1 cellular context compared by ENCODE assay signal in the genomic region with DNA sequence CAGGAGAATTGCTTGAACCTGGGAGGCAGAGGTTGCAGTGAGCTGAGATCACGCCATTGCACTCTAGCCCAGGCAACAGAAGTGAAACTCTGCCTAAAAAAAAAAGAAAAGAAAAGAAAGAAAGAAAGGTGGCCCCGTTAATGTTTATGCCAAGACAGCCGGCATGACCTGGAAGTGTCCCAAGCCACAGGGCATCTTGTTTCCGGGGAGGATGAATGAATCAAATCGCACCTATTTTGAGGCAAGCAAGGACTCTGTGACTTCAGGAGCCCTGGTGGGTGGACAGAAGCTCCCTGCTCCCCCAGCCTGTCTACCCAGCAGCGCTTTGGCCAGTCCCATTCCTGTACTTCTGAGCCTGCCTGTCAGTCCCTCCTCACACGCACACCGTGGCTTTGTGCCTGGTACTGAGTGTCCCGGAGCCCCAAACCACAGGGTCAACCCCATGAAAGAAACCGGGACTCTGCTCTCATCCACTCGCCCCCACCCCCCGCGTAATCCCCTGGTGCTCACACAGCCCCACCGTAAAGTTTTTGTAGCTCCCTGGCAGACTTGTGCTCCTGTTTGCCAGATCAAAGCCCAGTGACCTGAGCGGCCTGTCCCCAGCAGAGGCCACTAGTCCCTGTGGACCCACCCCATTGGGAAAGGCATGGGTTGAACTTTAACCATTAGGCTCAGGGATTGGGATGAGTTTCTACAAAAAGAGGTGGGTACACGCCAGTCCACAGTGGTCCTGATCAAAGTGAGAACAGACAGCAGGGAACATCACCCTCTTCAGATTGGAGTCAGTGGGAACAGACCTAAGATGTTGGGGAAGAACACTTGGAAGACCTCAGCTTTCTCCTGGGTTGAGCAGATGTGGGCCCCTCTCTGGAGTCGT.
A peak's percentile ranks its signal among the peaks of the same experiment; 100 is the strongest.
TF ChIP-seq lines count a peak whose summit lies in the region.

No MANE protein-coding gene starts in this region.

TF ChIP-seq in HepG2, 621 proteins besides CTCF, POLR2A, EP300 and RAD21 (continued from another document and continues in another):
- TF ChIP-seq, protein P1, sequence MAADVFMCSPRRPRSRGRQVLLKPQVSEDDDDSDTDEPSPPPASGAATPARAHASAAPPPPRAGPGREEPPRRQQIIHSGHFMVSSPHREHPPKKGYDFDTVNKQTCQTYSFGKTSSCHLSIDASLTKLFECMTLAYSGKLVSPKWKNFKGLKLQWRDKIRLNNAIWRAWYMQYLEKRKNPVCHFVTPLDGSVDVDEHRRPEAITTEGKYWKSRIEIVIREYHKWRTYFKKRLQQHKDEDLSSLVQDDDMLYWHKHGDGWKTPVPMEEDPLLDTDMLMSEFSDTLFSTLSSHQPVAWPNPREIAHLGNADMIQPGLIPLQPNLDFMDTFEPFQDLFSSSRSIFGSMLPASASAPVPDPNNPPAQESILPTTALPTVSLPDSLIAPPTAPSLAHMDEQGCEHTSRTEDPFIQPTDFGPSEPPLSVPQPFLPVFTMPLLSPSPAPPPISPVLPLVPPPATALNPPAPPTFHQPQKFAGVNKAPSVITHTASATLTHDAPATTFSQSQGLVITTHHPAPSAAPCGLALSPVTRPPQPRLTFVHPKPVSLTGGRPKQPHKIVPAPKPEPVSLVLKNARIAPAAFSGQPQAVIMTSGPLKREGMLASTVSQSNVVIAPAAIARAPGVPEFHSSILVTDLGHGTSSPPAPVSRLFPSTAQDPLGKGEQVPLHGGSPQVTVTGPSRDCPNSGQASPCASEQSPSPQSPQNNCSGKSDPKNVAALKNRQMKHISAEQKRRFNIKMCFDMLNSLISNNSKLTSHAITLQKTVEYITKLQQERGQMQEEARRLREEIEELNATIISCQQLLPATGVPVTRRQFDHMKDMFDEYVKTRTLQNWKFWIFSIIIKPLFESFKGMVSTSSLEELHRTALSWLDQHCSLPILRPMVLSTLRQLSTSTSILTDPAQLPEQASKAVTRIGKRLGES (CRISPR knock-in tag; IDR thresholded peaks at IDR 0.05; ENCODE audit: borderline replicate concordance) = no peak
- peak; percentile 93 for TF ChIP-seq GATAD2A (CRISPR knock-in tag; IDR thresholded peaks at IDR 0.05)
- TF ChIP-seq ZNF552 (CRISPR knock-in tag; IDR thresholded peaks at IDR 0.05; ENCODE audit: borderline replicate concordance) = no peak
- no peak for TF ChIP-seq MYNN (CRISPR knock-in tag; IDR thresholded peaks at IDR 0.05; ENCODE audit: low read depth)
- TF ChIP-seq ZBTB46 (CRISPR knock-in tag; IDR thresholded peaks at IDR 0.05; ENCODE audit: borderline replicate concordance) = no peak
- TF ChIP-seq LRRFIP1 (CRISPR knock-in tag; conservative IDR thresholded peaks at IDR 0.05) = no peak; the same call in 1 of the 2 replicates
- no peak for TF ChIP-seq WIZ (CRISPR knock-in tag; IDR thresholded peaks at IDR 0.05)
- TF ChIP-seq NFE2L2 (IDR thresholded peaks at IDR 0.05; ENCODE audit: low read length) = no peak
- TF ChIP-seq ZBTB3 (CRISPR knock-in tag; IDR thresholded peaks at IDR 0.05; ENCODE audit: borderline replicate concordance, low read depth) = no peak
- TF ChIP-seq MAFF (IDR thresholded peaks at IDR 0.05; ENCODE audit: low read depth, low read length) = 0 out of 2 replicates have a peak, but pooled peaks have one; percentile 1
- peak; percentile 64; the same call in 1 of the 2 replicates for TF ChIP-seq ARNT2 (CRISPR knock-in tag; IDR thresholded peaks at IDR 0.05; ENCODE audit: low read depth)
- peak; percentile 89; the same call in 1 of the 2 replicates for TF ChIP-seq RXRA (CRISPR knock-in tag; IDR thresholded peaks at IDR 0.05)
- TF ChIP-seq MAX (IDR thresholded peaks at IDR 0.05) = peak; percentile 46
- no peak for TF ChIP-seq KAT7 (CRISPR knock-in tag; IDR thresholded peaks at IDR 0.05; ENCODE audit: borderline replicate concordance)
- peak; percentile 37; the same call in 1 of the 2 replicates for TF ChIP-seq FOXC1 (CRISPR knock-in tag; IDR thresholded peaks at IDR 0.05; ENCODE audit: borderline replicate concordance)
- peak; percentile 88 for TF ChIP-seq NR2F6 (IDR thresholded peaks at IDR 0.05)
- TF ChIP-seq NR2F6 (CRISPR knock-in tag; IDR thresholded peaks at IDR 0.05) = peak; percentile 90
- peak; percentile 96 for TF ChIP-seq PHF21A (CRISPR knock-in tag; IDR thresholded peaks at IDR 0.05)
- TF ChIP-seq TBX2 (CRISPR knock-in tag; IDR thresholded peaks at IDR 0.05; ENCODE audit: borderline replicate concordance) = peak; percentile 29; the same call in 1 of the 2 replicates
- TF ChIP-seq ZSCAN30 (CRISPR knock-in tag; IDR thresholded peaks at IDR 0.05) = peak; percentile 93
- TF ChIP-seq KDM6A (CRISPR knock-in tag; IDR thresholded peaks at IDR 0.05; ENCODE audit: low read depth) = peak; percentile 89
- no peak for TF ChIP-seq ZNF562 (CRISPR knock-in tag; IDR thresholded peaks at IDR 0.05; ENCODE audit: borderline replicate concordance)
- peak; percentile 38; the same call in 1 of the 2 replicates for TF ChIP-seq TFAP4 (IDR thresholded peaks at IDR 0.05; ENCODE audit: borderline replicate concordance, low read depth)
- peak; percentile 49; the same call in 1 of the 2 replicates for TF ChIP-seq KDM3A (CRISPR knock-in tag; IDR thresholded peaks at IDR 0.05; ENCODE audit: low read depth)
- no peak for TF ChIP-seq FLYWCH1 (CRISPR knock-in tag; IDR thresholded peaks at IDR 0.05)
- TF ChIP-seq SRY (CRISPR knock-in tag; IDR thresholded peaks at IDR 0.05) = peak; percentile 72; the same call in 1 of the 2 replicates
- TF ChIP-seq ZSCAN21 (CRISPR knock-in tag; IDR thresholded peaks at IDR 0.05; ENCODE audit: borderline replicate concordance) = peak; percentile 17; the same call in 1 of the 2 replicates
- no peak for TF ChIP-seq CREB1 (IDR thresholded peaks at IDR 0.05)
- peak; percentile 55; the same call in 1 of the 2 replicates for TF ChIP-seq CREB1 (CRISPR knock-in tag; IDR thresholded peaks at IDR 0.05)
- no peak for TF ChIP-seq EZH2 (conservative IDR thresholded peaks at IDR 0.05; ENCODE audit: low read depth, low read length)
- TF ChIP-seq RXRB (CRISPR knock-in tag; IDR thresholded peaks at IDR 0.05; ENCODE audit: borderline replicate concordance) = peak; percentile 85
- peak; percentile 75 for TF ChIP-seq TOPORS (CRISPR knock-in tag; IDR thresholded peaks at IDR 0.05)
- TF ChIP-seq DRAP1 (CRISPR knock-in tag; IDR thresholded peaks at IDR 0.05) = peak; percentile 99
- no peak for TF ChIP-seq PAWR (CRISPR knock-in tag; IDR thresholded peaks at IDR 0.05; ENCODE audit: borderline replicate concordance)
- no peak for TF ChIP-seq PHB2 (IDR thresholded peaks at IDR 0.05; ENCODE audit: partially characterized antibody)
- peak; percentile 36 for TF ChIP-seq IKZF4 (CRISPR knock-in tag; IDR thresholded peaks at IDR 0.05; ENCODE audit: borderline replicate concordance, low read depth, not compliant biosample characterization)
- TF ChIP-seq CREM (IDR thresholded peaks at IDR 0.05) = peak; percentile 67
- TF ChIP-seq CREM (CRISPR knock-in tag; IDR thresholded peaks at IDR 0.05) = no peak
- TF ChIP-seq PRMT3 (CRISPR knock-in tag; IDR thresholded peaks at IDR 0.05; ENCODE audit: borderline replicate concordance, low read depth) = peak; percentile 32; the same call in 1 of the 2 replicates
- TF ChIP-seq ETV5 (CRISPR knock-in tag; IDR thresholded peaks at IDR 0.05; ENCODE audit: borderline replicate concordance) = peak; percentile 28; the same call in 1 of the 2 replicates
- TF ChIP-seq ZFP36L1 (CRISPR knock-in tag; IDR thresholded peaks at IDR 0.05) = peak; percentile 40; the same call in 1 of the 2 replicates
- TF ChIP-seq ZNF777 (CRISPR knock-in tag; IDR thresholded peaks at IDR 0.05) = no peak
- peak; percentile 58; the same call in 1 of the 2 replicates for TF ChIP-seq NRL (CRISPR knock-in tag; IDR thresholded peaks at IDR 0.05; ENCODE audit: borderline replicate concordance)
- TF ChIP-seq MAF1 (CRISPR knock-in tag; IDR thresholded peaks at IDR 0.05; ENCODE audit: borderline replicate concordance) = no peak
- TF ChIP-seq ZNF446 (CRISPR knock-in tag; IDR thresholded peaks at IDR 0.05) = no peak
- no peak for TF ChIP-seq ZNF10 (CRISPR knock-in tag; IDR thresholded peaks at IDR 0.05; ENCODE audit: borderline replicate concordance, low read depth)
- no peak for TF ChIP-seq RORA (CRISPR knock-in tag; IDR thresholded peaks at IDR 0.05)
- TF ChIP-seq KLF15 (CRISPR knock-in tag; IDR thresholded peaks at IDR 0.05; ENCODE audit: borderline replicate concordance) = no peak
- no peak for TF ChIP-seq ZNF737 (CRISPR knock-in tag; IDR thresholded peaks at IDR 0.05; ENCODE audit: borderline replicate concordance)
- peak; percentile 79 for TF ChIP-seq BRD4 (CRISPR knock-in tag; IDR thresholded peaks at IDR 0.05)
- TF ChIP-seq RBFOX2 (IDR thresholded peaks at IDR 0.05; ENCODE audit: low read depth, low read length) = peak; percentile 18; the same call in 1 of the 2 replicates
- TF ChIP-seq, protein P2, sequence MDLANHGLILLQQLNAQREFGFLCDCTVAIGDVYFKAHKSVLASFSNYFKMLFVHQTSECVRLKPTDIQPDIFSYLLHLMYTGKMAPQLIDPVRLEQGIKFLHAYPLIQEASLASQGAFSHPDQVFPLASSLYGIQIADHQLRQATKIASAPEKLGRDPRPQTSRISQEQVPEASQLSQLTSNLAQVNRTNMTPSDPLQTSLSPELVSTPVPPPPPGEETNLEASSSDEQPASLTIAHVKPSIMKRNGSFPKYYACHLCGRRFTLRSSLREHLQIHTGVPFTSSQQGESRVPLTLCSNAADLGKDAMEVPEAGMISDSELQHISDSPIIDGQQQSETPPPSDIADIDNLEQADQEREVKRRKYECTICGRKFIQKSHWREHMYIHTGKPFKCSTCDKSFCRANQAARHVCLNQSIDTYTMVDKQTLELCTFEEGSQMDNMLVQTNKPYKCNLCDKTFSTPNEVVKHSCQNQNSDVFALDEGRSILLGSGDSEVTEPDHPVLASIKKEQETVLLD (CRISPR knock-in tag; IDR thresholded peaks at IDR 0.05; ENCODE audit: low read depth) = peak; percentile 36; the same call in 1 of the 2 replicates
- no peak for TF ChIP-seq TEAD2 (CRISPR knock-in tag; IDR thresholded peaks at IDR 0.05)
- no peak; the same call in 1 of the 2 replicates for TF ChIP-seq ZNF550 (CRISPR knock-in tag; IDR thresholded peaks at IDR 0.05; ENCODE audit: borderline replicate concordance)
- TF ChIP-seq PLSCR1 (CRISPR knock-in tag; IDR thresholded peaks at IDR 0.05; ENCODE audit: borderline replicate concordance) = no peak
- TF ChIP-seq PHF5A (CRISPR knock-in tag; IDR thresholded peaks at IDR 0.05; ENCODE audit: low read depth, unreplicated experiment) = no peak
- TF ChIP-seq SOX13 (IDR thresholded peaks at IDR 0.05) = no peak
- TF ChIP-seq SOX13 (CRISPR knock-in tag; conservative IDR thresholded peaks at IDR 0.05 in 1 of 2, IDR thresholded peaks at IDR 0.05 in 1 of 2) = peak in 1 of 2 experiments; percentile 29; a peak in 1 of 4 replicates
- TF ChIP-seq ZNF24 (IDR thresholded peaks at IDR 0.05) = no peak
- TF ChIP-seq NFATC3 (CRISPR knock-in tag; IDR thresholded peaks at IDR 0.05) = no peak
- TF ChIP-seq ZC3H4 (CRISPR knock-in tag; IDR thresholded peaks at IDR 0.05; ENCODE audit: borderline replicate concordance) = 0 out of 2 replicates have a peak, but pooled peaks have one; percentile 49
